In genomic region chr17:1645207-1646171, GRCh38 we compare ENCODE assay signal across 8 cellular contexts. TPM values are rescaled to one million over a fixed set of nuclear protein-coding genes. Genes with fewer than 3 reads are reported as not detected.
A peak's percentile ranks its signal among the peaks of the same experiment; 100 is the strongest.
DNase-seq lines count a peak whose midpoint lies in the region; ATAC-seq lines count a peak whose summit lies in the region.

SCARF1 (minus strand) TSS chr17:1645732; CDS start chr17:1645697, 35 bp downstream.

- H3K27ac Mint-ChIP-seq in activated CD8-positive, alpha-beta memory T cell treated with anti-CD3 and anti-CD28 coated beads, Interleukin-2, amount 10 ng/mL, durations not matched to agents 7 days and 5 days = peak within 1 kb of the TSS; percentile 74

- H3K4me3 ChIP-seq in mononuclear cell (ENCODE audit: low read length) (peak within 1 kb of the TSS; percentile 26), urinary bladder (ENCODE audit: low read depth, low read length) (peak within 1 kb of the TSS; percentile 9)

- DNase-seq in activated CD8-positive, alpha-beta memory T cell treated with anti-CD3 and anti-CD28 coated beads, Interleukin-2, amount 10 ng/mL, durations not matched to agents 7 days and 5 days = no peak
- no peak for DNase-seq in activated CD8-positive, alpha-beta memory T cell treated with anti-CD3 and anti-CD28 coated beads, Interleukin-2, amount 50 U/mL, for 4 hours
- DNase-seq in dermis blood vessel endothelial cell = peak; percentile 87
- no peak for DNase-seq in HT-29 (ENCODE audit: low spot score)
- DNase-seq in AG08395 (ENCODE audit: low spot score) = no peak
- DNase-seq in middle frontal gyrus (ENCODE audit: extremely low spot score, low spot score) = no peak

- H3K27ac ChIP-seq in urinary bladder (ENCODE audit: low read depth) = no peak within 1 kb of the TSS

- H3K9me3 Mint-ChIP-seq in activated CD8-positive, alpha-beta memory T cell treated with anti-CD3 and anti-CD28 coated beads, Interleukin-2, amount 10 ng/mL, durations not matched to agents 7 days and 5 days (ENCODE audit: low read depth) = no peaks in the 10 kb centered on the region

- no peaks in the 10 kb centered on the region for H3K27me3 ChIP-seq in mononuclear cell (ENCODE audit: insufficient read depth, low read length)

- H3K4me1 ChIP-seq in mononuclear cell (ENCODE audit: insufficient read depth, low read length) = peaks cover 58% of the 10 kb centered on the region
- H3K4me1 ChIP-seq in urinary bladder (ENCODE audit: insufficient read depth) = no peaks in the 10 kb centered on the region

- CTCF ChIA-PET in activated CD8-positive, alpha-beta memory T cell treated with anti-CD3 and anti-CD28 coated beads, Interleukin-2, amount 10 ng/mL, durations not matched to agents 7 days and 5 days (lab: Charles Lee) = interaction anchor here (1.2 to 3.2 kb wide), 3 partner anchors 16 to 71 kb away, joined by 3 to 17 read pairs (median 5); no protein-coding TSS in a partner anchor

- no peaks in the 10 kb centered on the region for H3K27me3 Mint-ChIP-seq in activated CD8-positive, alpha-beta memory T cell treated with anti-CD3 and anti-CD28 coated beads, Interleukin-2, amount 10 ng/mL, durations not matched to agents 7 days and 5 days

- H3K36me3 Mint-ChIP-seq in activated CD8-positive, alpha-beta memory T cell treated with anti-CD3 and anti-CD28 coated beads, Interleukin-2, amount 10 ng/mL, durations not matched to agents 7 days and 5 days = no peaks in the 10 kb centered on the region

- H3K4me1 Mint-ChIP-seq in activated CD8-positive, alpha-beta memory T cell treated with anti-CD3 and anti-CD28 coated beads, Interleukin-2, amount 10 ng/mL, durations not matched to agents 7 days and 5 days = peaks cover 23% of the 10 kb centered on the region

- H3K4me3 Mint-ChIP-seq in activated CD8-positive, alpha-beta memory T cell treated with anti-CD3 and anti-CD28 coated beads, Interleukin-2, amount 10 ng/mL, durations not matched to agents 7 days and 5 days = peak within 1 kb of the TSS; percentile 72

- WGBS in urinary bladder = 77% methylated on average over 25 of the region's 25 CpGs

- H3K9me3 ChIP-seq in mononuclear cell (ENCODE audit: low read depth, low read length) = no peaks in the 10 kb centered on the region

- no peak for ATAC-seq in activated CD8-positive, alpha-beta memory T cell treated with anti-CD3 and anti-CD28 coated beads, Interleukin-2, amount 10 ng/mL, durations not matched to agents 7 days and 5 days

- no peaks in the 10 kb centered on the region for H3K36me3 ChIP-seq in urinary bladder (ENCODE audit: insufficient read depth)

RNA-seq across cellular contexts. Expression of gene SCARF1, which starts in this region (rescaled TPM):
- 1 to 10 TPM in 1 of 2 experiments, under 1 TPM in 1; 0.70 to 2.0 TPM for total RNA-seq in activated CD8-positive, alpha-beta memory T cell treated with anti-CD3 and anti-CD28 coated beads, Interleukin-2, amount 10 ng/mL, durations not matched to agents 7 days and 5 days
- 172 and 200 TPM in 2 replicates for total RNA-seq in dermis blood vessel endothelial cell
- 4.6 TPM for total RNA-seq in mononuclear cell
- 10.7 TPM for total RNA-seq in urinary bladder
- polyA plus RNA-seq in urinary bladder = 9.3 TPM
- total RNA-seq in HT-29 (2014; rRNA removed; shearing (Covaris generic)) = 0.89 and 1.3 TPM in 2 replicates

Comparison
In these comparisons a context has a peak if more than half of its experiments do, and no peak if none do; other contexts are left out.
1. RNA of gene SCARF1 (total RNA-seq): 172 to 200 TPM in dermis blood vessel endothelial cell; 10.7 TPM in urinary bladder (single experiment), 4.6 TPM in mononuclear cell (single experiment), 0.70 to 2.0 TPM in activated CD8-positive, alpha-beta memory T cell treated with anti-CD3 and anti-CD28 coated beads, Interleukin-2, amount 10 ng/mL, durations not matched to agents 7 days and 5 days and 0.89 to 1.3 TPM in HT-29; every median in the first group is over 10 times any median in the second.